ENCODE assay signal across 9 cellular contexts in the genomic region with DNA sequence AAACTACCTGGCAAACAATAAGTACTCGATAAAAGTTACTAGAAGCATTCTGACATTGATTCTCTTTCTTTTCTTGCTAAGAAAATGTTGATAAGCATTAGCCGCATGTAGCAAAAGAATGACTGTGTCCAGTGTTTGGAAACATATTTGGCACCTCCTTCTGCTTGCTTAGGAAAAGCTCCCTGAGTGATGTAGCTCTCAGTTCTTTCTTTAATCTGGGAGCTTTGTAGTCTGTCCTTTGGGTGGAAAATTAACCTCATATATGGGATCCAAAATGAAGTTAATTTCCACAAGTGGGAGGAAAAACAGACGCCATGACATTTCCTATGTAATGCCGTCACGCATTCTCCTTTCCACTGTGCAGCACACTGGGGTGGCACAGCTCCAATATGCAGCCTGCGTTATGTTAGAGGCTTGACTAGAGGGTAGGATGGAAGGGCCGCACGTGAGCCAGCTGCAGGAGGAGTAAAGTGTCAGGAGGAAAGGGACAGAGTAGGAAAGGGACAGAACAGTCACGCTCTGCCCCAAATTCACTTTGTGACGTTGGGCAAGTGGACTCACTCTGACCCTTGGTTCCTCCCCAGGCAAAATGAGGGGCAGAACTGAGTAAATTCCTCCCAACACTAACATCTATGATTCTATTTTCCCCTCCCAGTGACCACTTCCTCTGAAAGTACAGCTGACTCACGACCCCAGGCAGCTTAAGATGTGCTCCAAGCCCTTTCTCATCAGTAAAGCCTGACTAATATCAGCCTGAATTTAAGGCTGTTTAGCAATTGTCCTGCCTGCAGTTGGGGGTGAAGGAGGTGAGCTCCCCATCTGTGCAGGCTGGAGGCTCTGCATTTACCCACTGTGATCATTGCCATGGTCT.
DNase-seq lines count a peak whose midpoint lies in the region; ATAC-seq lines count a peak whose summit lies in the region.
"Had no signal": no experiment of that assay in that cellular context is flagged by ENCODE, and none has a peak within 500 bp of the region (broad histone marks: within the 10 kb centered on the region; RNA-seq: fewer than 3 reads in every experiment).

No MANE protein-coding gene starts in this region.

- peaks cover 0 to 5% (median 0%) of the 10 kb centered on the region in 7 donors for H3K4me1 Mint-ChIP-seq in naive thymus-derived CD4-positive, alpha-beta T cell

- CTCF ChIA-PET in naive thymus-derived CD4-positive, alpha-beta T cell (lab: Charles Lee): no interaction called here

- H3K36me3 ChIP-seq in naive thymus-derived CD4-positive, alpha-beta T cell (ENCODE audit: control insufficient read depth in 2 of 3, insufficient read depth in 3 of 3, low read length in 3 of 3): no peaks in the 10 kb centered on the region

- no peaks in the 10 kb centered on the region for H3K4me1 ChIP-seq in naive thymus-derived CD4-positive, alpha-beta T cell (ENCODE audit: control insufficient read depth in 2 of 2, insufficient read depth in 2 of 2, low read length in 2 of 2)

- peaks cover 0 to 4% (median 0%) of the 10 kb centered on the region in 11 donors for H3K9me3 Mint-ChIP-seq in naive thymus-derived CD4-positive, alpha-beta T cell

- peak; percentile 67 for ATAC-seq in HG03442 (IDR thresholded peaks at IDR 0.05; ENCODE audit: unreplicated experiment)
- ATAC-seq in naive thymus-derived CD4-positive, alpha-beta T cell: peak; percentile 63
- ATAC-seq in HG02973 (IDR thresholded peaks at IDR 0.05; ENCODE audit: unreplicated experiment): no peak
- no peak for ATAC-seq in HG03571 (IDR thresholded peaks at IDR 0.05; ENCODE audit: unreplicated experiment)

- H3K4me3 Mint-ChIP-seq in naive thymus-derived CD4-positive, alpha-beta T cell: no peak overlapping the region
- H3K4me3 Mint-ChIP-seq: activated naive CD8-positive, alpha-beta T cell had no signal

- no peak overlapping the region for H3K27ac Mint-ChIP-seq in naive thymus-derived CD4-positive, alpha-beta T cell
- H3K27ac Mint-ChIP-seq: activated naive CD8-positive, alpha-beta T cell had no signal

- H3K27me3 Mint-ChIP-seq in naive thymus-derived CD4-positive, alpha-beta T cell: peaks cover 15 to 37% (median 24%) of the 10 kb centered on the region in 5 donors

- H3K36me3 Mint-ChIP-seq in naive thymus-derived CD4-positive, alpha-beta T cell: no peaks in the 10 kb centered on the region
- H3K36me3 Mint-ChIP-seq: activated naive CD8-positive, alpha-beta T cell had no signal

- DNase-seq in GM03348 (ENCODE audit: low spot score) (peak; percentile 68), astrocyte of the hippocampus (ENCODE audit: low read depth, low spot score) (peak; percentile 87), pons (ENCODE audit: low spot score) (no peak), NCI-H2171 (lab: John Stamatoyannopoulos, UW) (no peak)
- no peak for DNase-seq in naive thymus-derived CD4-positive, alpha-beta T cell

- H3K27ac ChIP-seq in naive thymus-derived CD4-positive, alpha-beta T cell (ENCODE audit: low read depth, low read length): no peak overlapping the region

- no peaks in the 10 kb centered on the region for H3K27me3 ChIP-seq in naive thymus-derived CD4-positive, alpha-beta T cell (ENCODE audit: control insufficient read depth in 2 of 2, insufficient read depth in 2 of 2, low read length in 2 of 2)

- H3K9me3 ChIP-seq in naive thymus-derived CD4-positive, alpha-beta T cell (ENCODE audit: control insufficient read depth in 2 of 3, low read length in 3 of 3): no peaks in the 10 kb centered on the region

- no peak overlapping the region for H3K4me3 ChIP-seq in naive thymus-derived CD4-positive, alpha-beta T cell (ENCODE audit: low read length)

- POLR2A ChIA-PET in naive thymus-derived CD4-positive, alpha-beta T cell (lab: Charles Lee): no interaction called here

- intact Hi-C loops in naive thymus-derived CD4-positive, alpha-beta T cell (cut with micrococcal nuclease): no loop called here

Comparison
In these comparisons a context has a peak if more than half of its experiments do, and no peak if none do; other contexts are left out.
1. DNase-seq: peak in GM03348 (single experiment) and astrocyte of the hippocampus (single experiment); none in naive thymus-derived CD4-positive, alpha-beta T cell (0 of 9), pons (single experiment) and NCI-H2171 (single experiment).
2. ATAC-seq: peak in HG03442 (single experiment) and naive thymus-derived CD4-positive, alpha-beta T cell (single experiment); none in HG02973 (single experiment) and HG03571 (single experiment).